ENCODE assay signal across 8 cellular contexts in the genomic region with DNA sequence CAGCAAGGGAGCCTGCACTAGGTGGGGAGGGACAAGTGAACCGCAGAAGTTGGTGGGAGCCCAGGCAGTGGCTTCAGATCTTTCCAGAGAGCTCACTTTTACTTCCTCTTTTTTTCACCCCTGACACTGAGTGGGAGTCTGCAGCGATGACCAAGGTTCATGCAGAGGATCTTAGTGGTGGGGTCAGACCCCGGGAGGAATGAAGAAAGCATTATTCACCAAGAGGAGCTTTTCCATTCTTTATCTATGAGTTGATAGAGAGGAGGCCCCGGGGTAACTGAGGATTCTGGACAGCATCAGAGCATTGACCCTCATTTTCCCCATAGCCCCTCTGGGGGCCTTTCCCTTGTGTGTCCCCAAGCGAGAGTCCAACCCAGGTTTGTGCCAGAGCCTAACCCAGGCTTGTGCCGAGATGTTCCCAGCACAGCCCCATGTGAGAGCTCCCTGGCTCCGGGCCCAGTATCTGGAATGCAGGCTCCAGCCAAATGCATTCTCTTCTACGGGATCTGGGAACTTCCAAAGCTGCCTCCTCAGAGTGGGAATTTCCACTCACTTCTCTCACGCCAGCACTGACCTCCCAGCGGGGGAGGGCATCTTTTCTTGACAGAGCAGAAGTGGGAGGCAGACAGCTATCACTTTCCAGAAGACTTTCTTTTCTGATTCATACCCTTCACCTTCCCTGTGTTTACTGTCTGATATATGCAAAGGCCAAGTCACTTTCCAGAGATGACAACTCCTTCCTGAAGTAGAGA. TPM values are rescaled to one million over a fixed set of nuclear protein-coding genes. Genes with fewer than 3 reads are reported as not detected.
A peak's percentile ranks its signal among the peaks of the same experiment; 100 is the strongest.
DNase-seq lines count a peak whose midpoint lies in the region; ATAC-seq, FAIRE-seq and TF ChIP-seq lines count a peak whose summit lies in the region.

No MANE protein-coding gene starts in this region.

- H3K4me1 ChIP-seq in mesendoderm (ENCODE audit: control insufficient read depth, low read depth, low read length), result peaks cover 30% of the 10 kb centered on the region

- no peak for TF ChIP-seq POLR2A in NB4 (IDR thresholded peaks at IDR 0.05; ENCODE audit: extremely low read depth, insufficient read length)

- CTCF ChIA-PET in activated CD8-positive, alpha-beta memory T cell treated with anti-CD3 and anti-CD28 coated beads, Interleukin-2, amount 10 ng/mL, durations not matched to agents 7 days and 5 days (lab: Charles Lee), result interaction anchor here (1.0 kb wide), 1 partner anchor 109 kb away, joined by 5 read pairs; no protein-coding TSS in a partner anchor

- H2BK5ac ChIP-seq in mesendoderm (ENCODE audit: low read length), result no peak overlapping the region

- H3K36me3 Mint-ChIP-seq in activated CD8-positive, alpha-beta memory T cell treated with anti-CD3 and anti-CD28 coated beads, Interleukin-2, amount 10 ng/mL, durations not matched to agents 7 days and 5 days, result no peaks in the 10 kb centered on the region

- H4K5ac ChIP-seq in mesendoderm (ENCODE audit: low read length), result no peak overlapping the region

- peaks cover 2% of the 10 kb centered on the region for H3K4me1 Mint-ChIP-seq in activated CD8-positive, alpha-beta memory T cell treated with anti-CD3 and anti-CD28 coated beads, Interleukin-2, amount 10 ng/mL, durations not matched to agents 7 days and 5 days

- DNase-seq in ELF-1 (ENCODE audit: low read depth, low spot score) (peak; percentile 32), NB4 (ENCODE audit: low read depth) (peak; percentile 98), dermis microvascular lymphatic vessel endothelial cell (ENCODE audit: low read depth in 2 of 2) (peak; percentile 78 to 97), mesendoderm (peak; percentile 56), urothelium cell line (ENCODE audit: low spot score) (peak; percentile 69), NCI-H187 (lab: John Stamatoyannopoulos, UW) (no peak), NCI-H510A treated with DMSO at 0.1 percent for 48 hours (lab: John Stamatoyannopoulos, UW) (no peak)
- no peak for DNase-seq in activated CD8-positive, alpha-beta memory T cell treated with anti-CD3 and anti-CD28 coated beads, Interleukin-2, amount 10 ng/mL, durations not matched to agents 7 days and 5 days

- peak overlapping the region; percentile 95 for H2BK120ac ChIP-seq in mesendoderm (ENCODE audit: low read depth, low read length)

- H3K27me3 Mint-ChIP-seq in activated CD8-positive, alpha-beta memory T cell treated with anti-CD3 and anti-CD28 coated beads, Interleukin-2, amount 10 ng/mL, durations not matched to agents 7 days and 5 days, result peaks cover 68% of the 10 kb centered on the region

- H2BK15ac ChIP-seq in mesendoderm (replicated peaks; ENCODE audit: low read depth), result peak overlapping the region; percentile 4

- no peak overlapping the region for H4K8ac ChIP-seq in mesendoderm (ENCODE audit: low read depth, low read length)

- H3K4me3 ChIP-seq in NB4 (ENCODE audit: low read depth, low read length) (no peak overlapping the region), mesendoderm (ENCODE audit: low read length) (no peak overlapping the region)

- H3K9ac ChIP-seq in mesendoderm (ENCODE audit: low read length), result no peak overlapping the region

- no peak overlapping the region for H3K4me3 Mint-ChIP-seq in activated CD8-positive, alpha-beta memory T cell treated with anti-CD3 and anti-CD28 coated beads, Interleukin-2, amount 10 ng/mL, durations not matched to agents 7 days and 5 days

- no peak overlapping the region for H2AK5ac ChIP-seq in mesendoderm (ENCODE audit: low read length)

- no peaks in the 10 kb centered on the region for H3K27me3 ChIP-seq in mesendoderm (ENCODE audit: insufficient read depth, low read length, poor library complexity)

- no CpG with 5 or more reads among the region's 10 CpGs for WGBS in mesendoderm (ENCODE audit: extremely low coverage, insufficient coverage, low lambda C conversion rate)

- no peak overlapping the region for H3K4me2 ChIP-seq in mesendoderm (ENCODE audit: low read length)

- no peak overlapping the region for H3K27ac Mint-ChIP-seq in activated CD8-positive, alpha-beta memory T cell treated with anti-CD3 and anti-CD28 coated beads, Interleukin-2, amount 10 ng/mL, durations not matched to agents 7 days and 5 days

- peak overlapping the region; percentile 44 for H3K56ac ChIP-seq in mesendoderm (ENCODE audit: low read length)

- ATAC-seq in activated CD8-positive, alpha-beta memory T cell treated with anti-CD3 and anti-CD28 coated beads, Interleukin-2, amount 10 ng/mL, durations not matched to agents 7 days and 5 days, result no peak

- H3K27ac ChIP-seq in mesendoderm (ENCODE audit: low read depth, low read length), result no peak overlapping the region

- H3K79me2 ChIP-seq in mesendoderm (ENCODE audit: control insufficient read depth, insufficient read depth, low read length), result no peaks in the 10 kb centered on the region

- no peak overlapping the region for H3K23ac ChIP-seq in mesendoderm (ENCODE audit: low read length)

- no peak for TF ChIP-seq CTCF in NB4 (IDR thresholded peaks at IDR 0.05; ENCODE audit: low read depth, low read length)

- peak overlapping the region; percentile 78 for H3K4ac ChIP-seq in mesendoderm (ENCODE audit: low read depth, low read length)

- no peaks in the 10 kb centered on the region for H3K36me3 ChIP-seq in mesendoderm (ENCODE audit: control insufficient read depth, insufficient read depth, low read length)

- H3K79me1 ChIP-seq in mesendoderm (ENCODE audit: low read length), result no peaks in the 10 kb centered on the region

- no peak for FAIRE-seq in urothelium cell line (lab: Jason Lieb, UNC)

- peak overlapping the region; percentile 6 for H3K18ac ChIP-seq in mesendoderm (ENCODE audit: low read length)

- H3K9me3 Mint-ChIP-seq in activated CD8-positive, alpha-beta memory T cell treated with anti-CD3 and anti-CD28 coated beads, Interleukin-2, amount 10 ng/mL, durations not matched to agents 7 days and 5 days (ENCODE audit: low read depth), result no peaks in the 10 kb centered on the region

RNA-seq across cellular contexts. Expression of gene CCL2, which starts 2.8 kb away (rescaled TPM):
- 67.7 and 102 TPM in 2 replicates for total RNA-seq in dermis microvascular lymphatic vessel endothelial cell
- 17.3 TPM for polyA plus RNA-seq in mesendoderm (2013, experiment 1 of 2)
- polyA plus RNA-seq in mesendoderm (2013, experiment 2 of 2), result 16.7 TPM
- under 1 TPM in 1 of 2 experiments, not detected in 1; 0.73 TPM for total RNA-seq in activated CD8-positive, alpha-beta memory T cell treated with anti-CD3 and anti-CD28 coated beads, Interleukin-2, amount 10 ng/mL, durations not matched to agents 7 days and 5 days

RNA-seq across cellular contexts. Expression of gene CCL7, which starts 17.7 kb away (rescaled TPM):
- 0.13 and 0.25 TPM in 2 replicates for total RNA-seq in dermis microvascular lymphatic vessel endothelial cell
- not detected for polyA plus RNA-seq in mesendoderm (2013, experiment 1 of 2)
- polyA plus RNA-seq in mesendoderm (2013, experiment 2 of 2), result not detected
- not detected for total RNA-seq in activated CD8-positive, alpha-beta memory T cell treated with anti-CD3 and anti-CD28 coated beads, Interleukin-2, amount 10 ng/mL, durations not matched to agents 7 days and 5 days

RNA-seq across cellular contexts. Expression of gene CCL11, which starts 33.2 kb away (rescaled TPM):
- not detected in 2 replicates for total RNA-seq in dermis microvascular lymphatic vessel endothelial cell
- polyA plus RNA-seq in mesendoderm (2013, experiment 1 of 2), result 0.03 TPM
- not detected for polyA plus RNA-seq in mesendoderm (2013, experiment 2 of 2)
- total RNA-seq in activated CD8-positive, alpha-beta memory T cell treated with anti-CD3 and anti-CD28 coated beads, Interleukin-2, amount 10 ng/mL, durations not matched to agents 7 days and 5 days, result not detected

Comparison
In these comparisons a context has a peak if more than half of its experiments do, and no peak if none do; other contexts are left out.
1. DNase-seq: peak in ELF-1 (single experiment), NB4 (single experiment), dermis microvascular lymphatic vessel endothelial cell (2 of 2), mesendoderm (single experiment) and urothelium cell line (single experiment); none in activated CD8-positive, alpha-beta memory T cell treated with anti-CD3 and anti-CD28 coated beads, Interleukin-2, amount 10 ng/mL, durations not matched to agents 7 days and 5 days (single experiment), NCI-H187 (0 of 2) and NCI-H510A treated with DMSO at 0.1 percent for 48 hours (single experiment).
2. RNA of gene CCL2, which starts 2.8 kb away (total RNA-seq): 67.7 to 102 TPM in dermis microvascular lymphatic vessel endothelial cell; 0.73 TPM in activated CD8-positive, alpha-beta memory T cell treated with anti-CD3 and anti-CD28 coated beads, Interleukin-2, amount 10 ng/mL, durations not matched to agents 7 days and 5 days; every median in the first group is over 10 times any median in the second.